ENCODE assay signal across 1 cellular context in the genomic region with DNA sequence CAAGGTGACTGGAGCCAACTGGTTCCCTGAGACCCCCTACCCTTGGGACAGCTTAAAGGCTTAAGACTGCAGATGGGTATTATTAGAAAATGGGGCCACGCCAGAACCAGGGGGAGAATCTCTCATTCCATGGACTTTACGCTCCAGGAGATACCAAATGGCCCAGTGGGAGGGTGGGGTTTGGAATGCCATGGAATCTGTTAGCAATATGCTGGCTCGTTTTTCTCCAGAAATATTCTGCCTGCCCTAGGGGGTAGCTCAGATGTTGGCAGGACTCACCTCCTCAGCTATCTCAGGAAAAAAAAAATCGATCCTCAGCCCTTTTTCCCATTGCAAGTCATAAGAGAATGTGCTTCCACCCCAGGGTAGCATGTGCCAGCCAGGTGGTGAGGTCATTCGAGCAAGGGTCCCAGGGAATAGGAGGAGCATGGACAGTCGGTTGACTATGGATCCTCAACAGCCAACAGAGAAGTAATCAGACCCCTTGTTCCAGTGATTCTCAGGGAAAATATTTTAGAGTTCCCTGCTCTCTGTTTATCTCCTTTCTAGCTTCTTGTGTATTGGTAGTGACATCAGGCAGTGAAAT.
TF ChIP-seq lines count a peak whose summit lies in the region.

No MANE protein-coding gene starts in this region.

TF ChIP-seq in IMR-90, 13 proteins besides CTCF, POLR2A, EP300 and RAD21:
- TF ChIP-seq FOS (IDR thresholded peaks at IDR 0.05; ENCODE audit: low read depth, low read length) (no peak), BHLHE40 (IDR thresholded peaks at IDR 0.05; ENCODE audit: low read depth, low read length) (no peak), MAFK (IDR thresholded peaks at IDR 0.05; ENCODE audit: low read depth, low read length) (no peak), NFE2L2 (IDR thresholded peaks at IDR 0.05; ENCODE audit: low read depth, low read length) (no peak), CEBPB (IDR thresholded peaks at IDR 0.05; ENCODE audit: low read depth, low read length) (no peak), RCOR1 (IDR thresholded peaks at IDR 0.05; ENCODE audit: insufficient replicate concordance, low read length) (no peak), CHD1 (IDR thresholded peaks at IDR 0.05; ENCODE audit: low read depth, low read length) (no peak), RFX5 (IDR thresholded peaks at IDR 0.05; ENCODE audit: low read depth, low read length) (no peak), MXI1 (IDR thresholded peaks at IDR 0.05; ENCODE audit: borderline replicate concordance, low read depth, low read length) (no peak), SMC3 (IDR thresholded peaks at IDR 0.05; ENCODE audit: low read depth, low read length) (no peak), MAZ (IDR thresholded peaks at IDR 0.05; ENCODE audit: borderline replicate concordance, low read depth, low read length) (no peak)
- TF ChIP-seq, protein P1, sequence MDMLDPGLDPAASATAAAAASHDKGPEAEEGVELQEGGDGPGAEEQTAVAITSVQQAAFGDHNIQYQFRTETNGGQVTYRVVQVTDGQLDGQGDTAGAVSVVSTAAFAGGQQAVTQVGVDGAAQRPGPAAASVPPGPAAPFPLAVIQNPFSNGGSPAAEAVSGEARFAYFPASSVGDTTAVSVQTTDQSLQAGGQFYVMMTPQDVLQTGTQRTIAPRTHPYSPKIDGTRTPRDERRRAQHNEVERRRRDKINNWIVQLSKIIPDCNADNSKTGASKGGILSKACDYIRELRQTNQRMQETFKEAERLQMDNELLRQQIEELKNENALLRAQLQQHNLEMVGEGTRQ (IDR thresholded peaks at IDR 0.05; ENCODE audit: low read depth, low read length), result no peak
- TF ChIP-seq, protein P2, sequence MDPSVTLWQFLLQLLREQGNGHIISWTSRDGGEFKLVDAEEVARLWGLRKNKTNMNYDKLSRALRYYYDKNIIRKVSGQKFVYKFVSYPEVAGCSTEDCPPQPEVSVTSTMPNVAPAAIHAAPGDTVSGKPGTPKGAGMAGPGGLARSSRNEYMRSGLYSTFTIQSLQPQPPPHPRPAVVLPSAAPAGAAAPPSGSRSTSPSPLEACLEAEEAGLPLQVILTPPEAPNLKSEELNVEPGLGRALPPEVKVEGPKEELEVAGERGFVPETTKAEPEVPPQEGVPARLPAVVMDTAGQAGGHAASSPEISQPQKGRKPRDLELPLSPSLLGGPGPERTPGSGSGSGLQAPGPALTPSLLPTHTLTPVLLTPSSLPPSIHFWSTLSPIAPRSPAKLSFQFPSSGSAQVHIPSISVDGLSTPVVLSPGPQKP (IDR thresholded peaks at IDR 0.05; ENCODE audit: borderline replicate concordance, low read depth, low read length), result no peak
